31 cellular contexts compared by ENCODE assay signal in the genomic region with DNA sequence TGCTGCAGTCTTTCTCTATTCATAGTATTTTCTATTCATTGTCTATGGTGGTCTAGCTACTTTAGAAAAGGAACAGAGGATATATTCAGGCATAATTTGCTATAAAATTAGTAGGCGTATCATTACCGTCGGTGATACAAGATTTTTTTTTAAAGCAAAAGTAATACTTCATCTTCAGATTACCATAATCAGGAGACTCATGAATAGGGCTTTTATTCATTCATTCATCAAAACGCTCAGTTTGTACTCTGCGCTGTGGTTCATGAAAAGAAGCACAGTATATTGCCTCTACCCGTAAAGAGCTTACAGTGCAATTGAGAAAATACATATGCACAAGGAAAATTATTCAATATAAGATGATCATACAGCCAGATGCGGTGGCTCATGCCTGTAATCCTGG.
"Had no signal": no experiment of that assay in that cellular context is flagged by ENCODE, and none has a peak within 500 bp of the region (broad histone marks: within the 10 kb centered on the region; RNA-seq: fewer than 3 reads in every experiment).

No MANE protein-coding gene starts in this region.

- H3K27me3 ChIP-seq: ascending aorta, breast epithelium, cardiac muscle cell, dorsolateral prefrontal cortex, gastrocnemius medialis had no signal

- H3K36me3 ChIP-seq: breast epithelium, cardiac muscle cell, heart right ventricle, WERI-Rb-1 had no signal

- H3K4me3 ChIP-seq: ascending aorta, breast epithelium, cardiac muscle cell, coronary artery, gastrocnemius medialis, heart right ventricle had no signal

- H3K4me3 Mint-ChIP-seq: activated B cell treated with CpG ODN at 0.5 μM for 24 hours; activated CD8-positive, alpha-beta T cell treated with anti-CD3 and anti-CD28 coated beads for 36 hours; activated naive CD4-positive, alpha-beta T cell treated with anti-CD3 and anti-CD28 coated beads, Interleukin-2, amount 10 ng/mL, durations not matched to agents 7 days and 5 days; activated naive CD8-positive, alpha-beta T cell treated with anti-CD3 and anti-CD28 coated beads, Interleukin-2, amount 10 ng/mL, durations not matched to agents 7 days and 5 days; activated T-cell treated with anti-CD3 and anti-CD28 coated beads, Interleukin-2, amount 50 U/mL, for 4 hours; brain; dendritic cell treated with granulocyte-macrophage colony-stimulating factor and Interleukin-4, amounts not matched to agents 40 ng/mL and 50 ng/mL, for 4 days; endodermal cell; T-helper 17 cell; T-helper 2 cell treated with Interferon-gamma antibody and Interleukin-4, amounts not matched to agents 5 μg/mL and 100 μg/mL, for 36 hours had no signal

- H3K4me1 ChIP-seq: ascending aorta, breast epithelium, gastrocnemius medialis, heart right ventricle had no signal

- H3K27ac Mint-ChIP-seq: activated B cell treated with CpG ODN at 0.5 μM for 24 hours; activated CD8-positive, alpha-beta T cell treated with anti-CD3 and anti-CD28 coated beads for 36 hours; activated naive CD4-positive, alpha-beta T cell treated with anti-CD3 and anti-CD28 coated beads, Interleukin-2, amount 10 ng/mL, durations not matched to agents 7 days and 5 days; activated naive CD4-positive, alpha-beta T cell treated with anti-CD3 and anti-CD28 coated beads, Interleukin-2, amount 50 U/mL, for 72 hours; activated naive CD8-positive, alpha-beta T cell treated with anti-CD3 and anti-CD28 coated beads, Interleukin-2, amount 10 ng/mL, durations not matched to agents 7 days and 5 days; activated T-helper 2 cell treated with anti-CD3 and anti-CD28 coated beads, Interferon-gamma antibody, Interleukin-2, Interleukin-4, amounts not matched to agents 10 μg/mL and 5 μg/mL and 100 μg/mL, durations not matched to agents 14 hours and 24 hours and 36 hours; dendritic cell treated with granulocyte-macrophage colony-stimulating factor and Interleukin-4, amounts not matched to agents 40 ng/mL and 50 ng/mL, for 4 days; endodermal cell; T-helper 17 cell; T-helper 2 cell treated with Interferon-gamma antibody and Interleukin-4, amounts not matched to agents 5 μg/mL and 100 μg/mL, for 36 hours had no signal

- H3K36me3 Mint-ChIP-seq: activated naive CD4-positive, alpha-beta T cell treated with anti-CD3 and anti-CD28 coated beads, Interleukin-2, amount 10 ng/mL, durations not matched to agents 7 days and 5 days; activated naive CD4-positive, alpha-beta T cell treated with anti-CD3 and anti-CD28 coated beads, Interleukin-2, amount 50 U/mL, for 72 hours; activated naive CD8-positive, alpha-beta T cell treated with anti-CD3 and anti-CD28 coated beads, Interleukin-2, amount 10 ng/mL, durations not matched to agents 7 days and 5 days had no signal

- H3K27ac ChIP-seq: ascending aorta, breast epithelium, cardiac muscle cell, coronary artery, gastrocnemius medialis, heart right ventricle, WERI-Rb-1 had no signal

- H3K4me1 Mint-ChIP-seq: activated B cell treated with CpG ODN at 0.5 μM for 24 hours; activated naive CD4-positive, alpha-beta T cell treated with anti-CD3 and anti-CD28 coated beads, Interleukin-2, amount 10 ng/mL, durations not matched to agents 7 days and 5 days; activated naive CD8-positive, alpha-beta T cell treated with anti-CD3 and anti-CD28 coated beads, Interleukin-2, amount 10 ng/mL, durations not matched to agents 7 days and 5 days; T-helper 17 cell had no signal

- DNase-seq: activated B cell treated with CpG ODN at 0.5 μM for 24 hours; activated CD4-positive, alpha-beta T cell treated with anti-CD3 and anti-CD28 coated beads for 48 hours; activated CD4-positive, alpha-beta T cell treated with anti-CD3 and anti-CD28 coated beads, Interleukin-2, amount 50 U/mL, for 1 hour; activated CD4-positive, alpha-beta T cell treated with anti-CD3 and anti-CD28 coated beads, Interleukin-2, amount 50 U/mL, for 48 hours; activated CD8-positive, alpha-beta memory T cell treated with anti-CD3 and anti-CD28 coated beads for 24 hours; activated CD8-positive, alpha-beta T cell treated with anti-CD3 and anti-CD28 coated beads for 36 hours; activated effector memory CD4-positive, alpha-beta T cell treated with anti-CD3 and anti-CD28 coated beads, Interleukin-2, amount 50 U/mL, for 16 hours; activated naive CD4-positive, alpha-beta T cell; activated naive CD4-positive, alpha-beta T cell treated with anti-CD3 and anti-CD28 coated beads, Interleukin-2, amount 10 ng/mL, durations not matched to agents 7 days and 5 days; activated naive CD8-positive, alpha-beta T cell treated with anti-CD3 and anti-CD28 coated beads, Interleukin-2, amount 10 ng/mL, durations not matched to agents 7 days and 5 days; activated T-cell treated with anti-CD3 and anti-CD28 coated beads, Interleukin-2, amount 50 U/mL, for 4 hours; central memory CD4-positive, alpha-beta T cell; dorsolateral prefrontal cortex; effector memory CD4-positive, alpha-beta T cell; endodermal cell; foreskin fibroblast; gastrocnemius medialis; heart right ventricle; T-helper 1 cell; T-helper 17 cell; T1000; WERI-Rb-1 had no signal

- H3K9me3 ChIP-seq: ascending aorta, gastrocnemius medialis had no signal

- H3K27me3 Mint-ChIP-seq: activated CD8-positive, alpha-beta T cell treated with anti-CD3 and anti-CD28 coated beads for 36 hours; dendritic cell treated with granulocyte-macrophage colony-stimulating factor and Interleukin-4, amounts not matched to agents 40 ng/mL and 50 ng/mL, for 4 days had no signal

- H3K9me3 Mint-ChIP-seq: activated CD8-positive, alpha-beta T cell treated with anti-CD3 and anti-CD28 coated beads for 36 hours; activated naive CD4-positive, alpha-beta T cell treated with anti-CD3 and anti-CD28 coated beads, Interleukin-2, amount 10 ng/mL, durations not matched to agents 7 days and 5 days; activated naive CD4-positive, alpha-beta T cell treated with anti-CD3 and anti-CD28 coated beads, Interleukin-2, amount 50 U/mL, for 72 hours; activated naive CD8-positive, alpha-beta T cell treated with anti-CD3 and anti-CD28 coated beads, Interleukin-2, amount 10 ng/mL, durations not matched to agents 7 days and 5 days; activated T-cell treated with anti-CD3 and anti-CD28 coated beads, Interleukin-2, amount 50 U/mL, for 4 hours; activated T-helper 2 cell treated with anti-CD3 and anti-CD28 coated beads, Interferon-gamma antibody, Interleukin-2, Interleukin-4, amounts not matched to agents 10 μg/mL and 5 μg/mL and 100 μg/mL, durations not matched to agents 14 hours and 24 hours and 36 hours; dendritic cell treated with granulocyte-macrophage colony-stimulating factor and Interleukin-4, amounts not matched to agents 40 ng/mL and 50 ng/mL, for 4 days; endodermal cell; T-helper 2 cell treated with Interferon-gamma antibody and Interleukin-4, amounts not matched to agents 5 μg/mL and 100 μg/mL, for 36 hours had no signal
